Comparison of ENCODE assay signal across 1 cellular context in the genomic region with DNA sequence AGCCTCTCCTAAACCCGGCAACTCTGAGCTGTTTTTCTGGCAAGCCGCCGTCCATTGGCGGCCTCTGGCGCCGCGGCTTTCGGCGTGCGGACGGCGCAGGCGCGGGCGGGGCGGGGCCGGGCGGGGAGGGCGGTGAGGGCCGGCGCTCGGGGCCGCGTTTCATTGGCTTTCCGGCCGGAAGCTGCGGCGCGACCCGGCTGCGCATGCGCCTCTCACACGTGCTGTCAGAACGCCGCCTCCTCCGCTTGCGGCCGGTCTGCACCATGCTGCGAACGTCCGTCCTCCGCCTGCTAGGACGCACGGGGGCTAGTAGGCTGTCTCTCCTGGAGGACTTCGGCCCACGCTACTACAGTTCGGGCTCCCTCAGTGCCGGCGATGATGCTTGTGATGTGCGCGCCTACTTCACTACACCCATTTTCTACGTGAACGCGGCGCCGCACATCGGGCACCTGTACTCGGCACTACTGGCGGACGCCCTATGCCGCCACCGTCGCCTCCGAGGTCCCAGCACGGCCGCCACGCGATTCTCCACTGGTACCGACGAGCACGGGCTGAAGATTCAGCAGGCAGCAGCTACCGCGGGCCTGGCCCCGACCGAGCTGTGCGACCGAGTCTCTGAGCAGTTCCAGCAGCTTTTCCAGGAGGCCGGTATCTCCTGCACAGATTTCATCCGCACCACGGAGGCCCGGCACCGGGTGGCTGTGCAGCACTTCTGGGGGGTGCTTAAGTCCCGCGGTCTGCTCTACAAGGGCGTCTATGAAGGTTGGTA.
TF ChIP-seq lines count a peak whose summit lies in the region.

TSS of gene MARS2 (plus strand) at position 227 of the 769 bp plus-strand sequence. CDS start at position 264, 37 bp downstream.

TF ChIP-seq in HepG2, 621 proteins besides CTCF, POLR2A, EP300 and RAD21 (continued from another document):
- TF ChIP-seq, protein P1, sequence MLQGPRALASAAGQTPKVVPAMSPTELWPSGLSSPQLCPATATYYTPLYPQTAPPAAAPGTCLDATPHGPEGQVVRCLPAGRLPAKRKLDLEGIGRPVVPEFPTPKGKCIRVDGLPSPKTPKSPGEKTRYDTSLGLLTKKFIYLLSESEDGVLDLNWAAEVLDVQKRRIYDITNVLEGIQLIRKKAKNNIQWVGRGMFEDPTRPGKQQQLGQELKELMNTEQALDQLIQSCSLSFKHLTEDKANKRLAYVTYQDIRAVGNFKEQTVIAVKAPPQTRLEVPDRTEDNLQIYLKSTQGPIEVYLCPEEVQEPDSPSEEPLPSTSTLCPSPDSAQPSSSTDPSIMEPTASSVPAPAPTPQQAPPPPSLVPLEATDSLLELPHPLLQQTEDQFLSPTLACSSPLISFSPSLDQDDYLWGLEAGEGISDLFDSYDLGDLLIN (CRISPR knock-in tag; IDR thresholded peaks at IDR 0.05; ENCODE audit: borderline replicate concordance) = peak; percentile 33; the same call in 1 of the 2 replicates
- TF ChIP-seq ZNF335 (CRISPR knock-in tag; IDR thresholded peaks at IDR 0.05) (no peak; the same call in 1 of the 2 replicates), ZNF234 (CRISPR knock-in tag; conservative IDR thresholded peaks at IDR 0.05) (0 out of 2 replicates have a peak, but pooled peaks have one; percentile 45), RFX1 (IDR thresholded peaks at IDR 0.05) (no peak), NCOA1 (CRISPR knock-in tag; IDR thresholded peaks at IDR 0.05) (no peak), ISX (CRISPR knock-in tag; conservative IDR thresholded peaks at IDR 0.05) (no peak), KDM4B (CRISPR knock-in tag; IDR thresholded peaks at IDR 0.05) (peak; percentile 23; the same call in 1 of the 2 replicates), KAT7 (CRISPR knock-in tag; IDR thresholded peaks at IDR 0.05; ENCODE audit: borderline replicate concordance) (peak; percentile 91; the same call in 1 of the 2 replicates)
